In the genomic region with DNA sequence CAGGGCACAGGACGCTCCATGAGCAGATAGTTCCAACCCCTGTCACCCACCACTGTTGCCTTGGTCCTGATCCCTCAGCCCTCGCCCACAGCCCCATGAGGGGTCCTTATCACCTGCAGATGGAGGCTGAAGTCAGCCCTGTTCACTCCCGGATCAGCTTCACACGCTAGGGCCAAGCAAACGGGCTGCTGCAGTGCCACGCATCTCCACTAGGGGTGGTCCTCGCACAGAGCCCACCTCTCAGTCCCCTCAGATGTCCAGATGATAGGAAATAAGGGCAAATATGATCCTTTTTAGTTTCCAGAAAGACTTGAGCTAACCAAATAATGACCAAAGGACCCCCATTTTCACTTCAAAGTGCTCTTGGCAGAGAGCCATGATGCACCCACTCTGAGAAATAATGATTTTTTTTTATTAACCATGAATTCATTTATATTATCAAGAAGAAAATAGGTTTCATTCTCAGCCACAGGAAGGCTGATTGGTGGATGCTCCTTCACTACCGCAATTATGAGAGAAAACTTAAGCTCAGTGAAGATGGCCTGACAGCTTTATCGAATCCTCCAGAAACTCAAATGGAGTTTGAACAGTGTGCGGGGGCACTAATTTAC, we compare ENCODE assay signal across 8 cellular contexts.
A peak's percentile ranks its signal among the peaks of the same experiment; 100 is the strongest.
DNase-seq lines count a peak whose midpoint lies in the region; ATAC-seq and TF ChIP-seq lines count a peak whose summit lies in the region.

No MANE protein-coding gene starts in this region.

- no peaks in the 10 kb centered on the region for H3K4me1 ChIP-seq in prostate gland (replicated peaks)

- H3K4me3 Mint-ChIP-seq in Calu3 (ENCODE audit: low read depth, unreplicated experiment) (no peak overlapping the region), nephron (no peak overlapping the region)
- H3K4me3 Mint-ChIP-seq in activated T-cell treated with anti-CD3 and anti-CD28 coated beads, Interleukin-2, amount 50 U/mL, for 24 hours = no peak overlapping the region

- intact Hi-C loops in Calu3 (cut with micrococcal nuclease; ENCODE audit: unreplicated experiment) (no loop called here), prostate gland (cut with DNase I) (no loop called here)

- BruUV-seq in Calu3 (replicated peaks; lab: Mats Ljungman, UMichigan) = no TSS peak

- H3K9me3 ChIP-seq in prostate gland = no peaks in the 10 kb centered on the region

- WGBS in prostate gland = 73% methylated on average over 10 of the region's 10 CpGs

- no peak overlapping the region for H3K4me3 ChIP-seq in prostate gland

- H3K27me3 ChIP-seq in prostate gland (replicated peaks; ENCODE audit: insufficient read depth) = no peaks in the 10 kb centered on the region

- H3K9me3 Mint-ChIP-seq in Calu3 (ENCODE audit: low read depth, unreplicated experiment) = no peaks in the 10 kb centered on the region
- no peaks in the 10 kb centered on the region for H3K9me3 Mint-ChIP-seq in activated T-cell treated with anti-CD3 and anti-CD28 coated beads, Interleukin-2, amount 50 U/mL, for 24 hours
- H3K9me3 Mint-ChIP-seq in nephron = no peaks in the 10 kb centered on the region

- no peak overlapping the region for H3K27ac ChIP-seq in prostate gland

- CTCF ChIA-PET in Calu3 (lab: Charles Lee) = no interaction called here

- DNase-seq in Calu3 (peak; percentile 28), hippocampal formation (lab: John Stamatoyannopoulos, UW) (no peak), NCI-H2107 treated with DMSO at 0.1 percent for 48 hours (lab: John Stamatoyannopoulos, UW; ENCODE audit: unreplicated experiment) (no peak), prostate gland (ENCODE audit: low spot score) (no peak)
- DNase-seq in activated T-cell treated with anti-CD3 and anti-CD28 coated beads, Interleukin-2, amount 50 U/mL, for 24 hours = peak; percentile 39

- H3K36me3 Mint-ChIP-seq in Calu3 (ENCODE audit: insufficient read depth, unreplicated experiment) (no peaks in the 10 kb centered on the region), nephron (ENCODE audit: low read depth) (no peaks in the 10 kb centered on the region)
- no peaks in the 10 kb centered on the region for H3K36me3 Mint-ChIP-seq in activated T-cell treated with anti-CD3 and anti-CD28 coated beads, Interleukin-2, amount 50 U/mL, for 24 hours (ENCODE audit: low read depth)

- H3K4me1 Mint-ChIP-seq in Calu3 (ENCODE audit: low read depth, unreplicated experiment) (no peaks in the 10 kb centered on the region), nephron (no peaks in the 10 kb centered on the region)
- H3K4me1 Mint-ChIP-seq in activated T-cell treated with anti-CD3 and anti-CD28 coated beads, Interleukin-2, amount 50 U/mL, for 24 hours (ENCODE audit: low read depth) = no peaks in the 10 kb centered on the region

- TF ChIP-seq CTCF in Calu3 (IDR thresholded peaks at IDR 0.05; ENCODE audit: unreplicated experiment) (peak; percentile 49), nephron (IDR thresholded peaks at IDR 0.05; ENCODE audit: unreplicated experiment in 3 of 3) (peak; percentile 42 to 68 (median 53)), prostate gland (IDR thresholded peaks at IDR 0.05) (no peak)

- peaks cover 75% of the 10 kb centered on the region for H3K27me3 Mint-ChIP-seq in Calu3 (ENCODE audit: unreplicated experiment)
- H3K27me3 Mint-ChIP-seq in activated T-cell treated with anti-CD3 and anti-CD28 coated beads, Interleukin-2, amount 50 U/mL, for 24 hours = peaks cover 12% of the 10 kb centered on the region
- H3K27me3 Mint-ChIP-seq in nephron (ENCODE audit: low read depth) = peaks cover 13% of the 10 kb centered on the region

- H3K27ac Mint-ChIP-seq in Calu3 (ENCODE audit: unreplicated experiment) = no peak overlapping the region
- no peak overlapping the region for H3K27ac Mint-ChIP-seq in activated T-cell treated with anti-CD3 and anti-CD28 coated beads, Interleukin-2, amount 50 U/mL, for 24 hours
- no peak overlapping the region for H3K27ac Mint-ChIP-seq in nephron

- H3K36me3 ChIP-seq in prostate gland = no peaks in the 10 kb centered on the region

- ATAC-seq in GM19351 (IDR thresholded peaks at IDR 0.05; ENCODE audit: unreplicated experiment) (peak; percentile 92), HG03521 (IDR thresholded peaks at IDR 0.05; ENCODE audit: unreplicated experiment) (peak; percentile 82)

- TF ChIP-seq POLR2A in prostate gland (IDR thresholded peaks at IDR 0.05) = no peak

Comparison
In these comparisons a context has a peak if more than half of its experiments do, and no peak if none do; other contexts are left out.
1. DNase-seq: peak in Calu3 (single experiment) and activated T-cell treated with anti-CD3 and anti-CD28 coated beads, Interleukin-2, amount 50 U/mL, for 24 hours (single experiment); none in hippocampal formation (0 of 2), NCI-H2107 treated with DMSO at 0.1 percent for 48 hours (single experiment) and prostate gland (single experiment).
2. CTCF ChIP-seq: peak in Calu3 (single experiment) and nephron (3 of 3); none in prostate gland (0 of 4).